8 cellular contexts compared by ENCODE assay signal in genomic region chr4:78056265-78057129, GRCh38. TPM values are rescaled to one million over a fixed set of nuclear protein-coding genes. Genes with fewer than 3 reads are reported as not detected.
DNase-seq lines count a peak whose midpoint lies in the region; ATAC-seq and TF ChIP-seq lines count a peak whose summit lies in the region.

No MANE protein-coding gene starts in this region.

- H3K9me3 ChIP-seq in HUES6 (ENCODE audit: control insufficient read depth, insufficient read depth, low read depth, low read length) (no peaks in the 10 kb centered on the region), iPS-20b (ENCODE audit: insufficient read depth, low read depth, low read length) (no peaks in the 10 kb centered on the region)

- H3K27me3 ChIP-seq in HUES6 (ENCODE audit: control insufficient read depth, insufficient read depth, low read length) (0 out of 2 replicates have a peak, but pooled peaks cover 2% of the 10 kb centered on the region), iPS-20b (ENCODE audit: insufficient read depth, low read length) (no peaks in the 10 kb centered on the region; the same call in 1 of the 2 replicates)

- H3K9ac ChIP-seq in HUES6 (ENCODE audit: low read length) (peak overlapping the region; percentile 79), iPS-20b (ENCODE audit: low read depth, low read length) (peak overlapping the region; percentile 91)

- H3K4me1 ChIP-seq in HUES6 (ENCODE audit: control insufficient read depth, insufficient read depth, low read length) (peaks cover 14% of the 10 kb centered on the region), iPS-20b (ENCODE audit: insufficient read depth, low read length) (peaks cover 10% of the 10 kb centered on the region; the same call in 1 of the 2 replicates)

- ATAC-seq in GM21423 (IDR thresholded peaks at IDR 0.05; ENCODE audit: unreplicated experiment) (peak; percentile 65), sciatic nerve (peak; percentile 74), GM18873 (IDR thresholded peaks at IDR 0.05; ENCODE audit: low FRiP score, unreplicated experiment) (no peak)

- intact Hi-C loops in sciatic nerve (cut with DNase I) = no loop called here

- H3K36me3 ChIP-seq in HUES6 (ENCODE audit: control insufficient read depth, insufficient read depth, low read length) = no peaks in the 10 kb centered on the region
- H3K36me3 ChIP-seq in iPS-20b (ENCODE audit: insufficient read depth, low read depth, low read length) = no peaks in the 10 kb centered on the region

- H3K27ac ChIP-seq in HUES6 (ENCODE audit: low read depth, low read length) = peak overlapping the region; percentile 74
- H3K27ac ChIP-seq in iPS-20b (ENCODE audit: low read length) = peak overlapping the region; percentile 50

- H3K4me3 ChIP-seq in HUES6 (ENCODE audit: low read depth, low read length) = peak overlapping the region; percentile 98
- peak overlapping the region; percentile 91 for H3K4me3 ChIP-seq in iPS-20b (ENCODE audit: low read length)

- DNase-seq in DMS53 (lab: John Stamatoyannopoulos, UW) = peak; percentile 91
- DNase-seq in brain pericyte (ENCODE audit: low read depth, low spot score) = peak; percentile 31
- peak; percentile 84 for DNase-seq in sciatic nerve (ENCODE audit: low spot score)

TF ChIP-seq in PFSK-1, 5 proteins besides CTCF, POLR2A, EP300 and RAD21:
- TF ChIP-seq TAF1 (IDR thresholded peaks at IDR 0.05; ENCODE audit: borderline replicate concordance, insufficient read depth, low read length) (peak; percentile 16; the same call in 1 of the 2 replicates), SIN3A (IDR thresholded peaks at IDR 0.05; ENCODE audit: borderline replicate concordance, insufficient read depth, low read length) (no peak; the same call in 1 of the 2 replicates), REST (IDR thresholded peaks at IDR 0.05; ENCODE audit: insufficient read depth in 1 of 2, low read depth in 2 of 2, low read length in 2 of 2) (no peak), POLR2AphosphoS5 (IDR thresholded peaks at IDR 0.05; ENCODE audit: low read depth, low read length) (no peak), FOXP2 (optimal IDR thresholded peaks at IDR 0.05; ENCODE audit: borderline replicate concordance, extremely low read depth, extremely low read length, insufficient read depth) (peak; percentile 47)

RNA-seq across cellular contexts. Expression of gene FRAS1, which starts 0.6 kb away (rescaled TPM):
- 9.5 TPM for polyA plus RNA-seq in PFSK-1 (2012; ENCODE audit: insufficient read length, low read depth)
- total RNA-seq in sciatic nerve = 9.7 TPM

Comparison
In these comparisons a context has a peak if more than half of its experiments do, and no peak if none do; other contexts are left out.
1. DNase-seq: peak in every context shown above with its lines; median percentile 91 in DMS53; 84 in sciatic nerve; 31 in brain pericyte.